ENCODE assay signal across 2 cellular contexts in the genomic region with DNA sequence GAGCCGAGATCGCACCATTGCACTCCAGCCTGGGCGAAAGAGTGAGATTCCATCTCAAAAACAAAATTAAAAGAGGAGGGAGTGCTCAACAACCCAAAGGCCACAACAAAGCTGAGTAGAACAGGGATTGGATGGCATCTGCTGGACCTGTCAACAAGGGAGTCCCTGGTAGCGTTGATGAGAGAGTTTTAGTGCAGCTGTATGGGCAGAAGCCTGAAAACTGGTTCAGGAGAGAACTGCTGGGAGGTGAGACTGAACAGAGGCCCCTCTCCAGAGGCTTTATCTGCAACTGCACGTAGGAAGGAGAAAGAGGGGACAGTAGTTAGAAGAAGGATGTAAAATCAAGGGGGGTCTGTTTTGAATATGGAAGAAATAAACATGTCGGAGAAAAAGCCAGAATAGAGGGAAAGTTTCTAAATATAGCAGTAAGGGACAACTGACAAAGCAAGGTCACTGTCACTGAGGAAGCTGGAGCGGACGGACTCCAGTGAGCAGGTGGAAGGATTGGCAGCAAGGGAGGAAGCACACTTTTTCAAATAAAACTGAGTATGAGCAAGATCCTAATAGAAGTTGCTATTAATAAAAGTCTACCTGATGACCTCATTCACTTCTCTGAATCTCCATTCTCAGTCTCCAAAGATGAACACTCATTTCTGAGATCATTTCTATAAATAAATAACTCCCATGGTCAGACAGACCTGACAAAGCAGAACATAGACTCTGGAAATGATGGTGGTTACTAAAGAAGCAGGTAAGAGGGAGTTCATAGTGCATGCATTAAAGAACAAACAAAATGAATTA.
TF ChIP-seq lines count a peak whose summit lies in the region.

No MANE protein-coding gene starts in this region.

TF ChIP-seq in K562, 482 proteins besides CTCF, POLR2A, EP300 and RAD21:
- TF ChIP-seq, protein P1, sequence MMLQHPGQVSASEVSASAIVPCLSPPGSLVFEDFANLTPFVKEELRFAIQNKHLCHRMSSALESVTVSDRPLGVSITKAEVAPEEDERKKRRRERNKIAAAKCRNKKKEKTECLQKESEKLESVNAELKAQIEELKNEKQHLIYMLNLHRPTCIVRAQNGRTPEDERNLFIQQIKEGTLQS (IDR thresholded peaks at IDR 0.05): peak; percentile 74
- TF ChIP-seq, protein P1 (CRISPR knock-in tag; conservative IDR thresholded peaks at IDR 0.05): no peak
- TF ChIP-seq JUND (IDR thresholded peaks at IDR 0.05; ENCODE audit: borderline replicate concordance, low read depth, low read length): no peak
- peak; percentile 22; the same call in 1 of the 3 replicates for TF ChIP-seq JUND (tag; IDR thresholded peaks at IDR 0.05; ENCODE audit: borderline replicate concordance, low read depth, low read length)
- no peak for TF ChIP-seq ELF1 (tag; IDR thresholded peaks at IDR 0.05)

TF ChIP-seq in HepG2, 621 proteins besides CTCF, POLR2A, EP300 and RAD21:
- TF ChIP-seq RBM22 (optimal IDR thresholded peaks at IDR 0.05; ENCODE audit: low read length): peak; percentile 88
- TF ChIP-seq, protein P2, sequence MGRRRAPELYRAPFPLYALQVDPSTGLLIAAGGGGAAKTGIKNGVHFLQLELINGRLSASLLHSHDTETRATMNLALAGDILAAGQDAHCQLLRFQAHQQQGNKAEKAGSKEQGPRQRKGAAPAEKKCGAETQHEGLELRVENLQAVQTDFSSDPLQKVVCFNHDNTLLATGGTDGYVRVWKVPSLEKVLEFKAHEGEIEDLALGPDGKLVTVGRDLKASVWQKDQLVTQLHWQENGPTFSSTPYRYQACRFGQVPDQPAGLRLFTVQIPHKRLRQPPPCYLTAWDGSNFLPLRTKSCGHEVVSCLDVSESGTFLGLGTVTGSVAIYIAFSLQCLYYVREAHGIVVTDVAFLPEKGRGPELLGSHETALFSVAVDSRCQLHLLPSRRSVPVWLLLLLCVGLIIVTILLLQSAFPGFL (CRISPR knock-in tag; IDR thresholded peaks at IDR 0.05): no peak
- no peak for TF ChIP-seq ZNF878 (CRISPR knock-in tag; IDR thresholded peaks at IDR 0.05)
- TF ChIP-seq ATF7 (IDR thresholded peaks at IDR 0.05): peak; percentile 63
- no peak for TF ChIP-seq ATF7 (CRISPR knock-in tag; IDR thresholded peaks at IDR 0.05)
- TF ChIP-seq CHCHD3 (CRISPR knock-in tag; IDR thresholded peaks at IDR 0.05): no peak
- no peak for TF ChIP-seq ZNF282 (IDR thresholded peaks at IDR 0.05; ENCODE audit: partially characterized antibody)
- no peak for TF ChIP-seq CREB3 (CRISPR knock-in tag; IDR thresholded peaks at IDR 0.05)
TF ChIP-seq in HepG2: peak in this region for 2.
